Comparison of ENCODE assay signal across 19 cellular contexts in the genomic region with DNA sequence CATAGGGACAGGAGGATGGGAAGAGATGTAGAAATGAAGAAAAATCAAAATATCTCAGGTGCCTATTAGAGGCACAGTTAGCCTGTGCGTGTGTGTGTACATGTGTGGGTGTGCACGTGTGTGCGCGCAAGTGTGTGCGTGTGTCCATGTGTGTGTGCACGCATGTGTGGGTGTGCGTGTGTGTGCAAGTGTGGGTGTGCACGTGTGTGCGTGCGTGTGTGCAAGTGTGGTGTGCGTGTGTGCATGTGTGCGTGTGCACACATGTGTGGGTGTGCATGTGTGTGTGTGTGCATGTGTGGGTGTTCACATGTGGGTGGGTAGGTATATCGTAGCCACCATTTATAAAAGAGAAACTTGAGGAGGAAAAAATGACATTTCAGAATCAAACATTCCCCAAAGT. TPM values are rescaled to one million over a fixed set of nuclear protein-coding genes. Genes with fewer than 3 reads are reported as not detected.
DNase-seq lines count a peak whose midpoint lies in the region; ATAC-seq, FAIRE-seq and TF ChIP-seq lines count a peak whose summit lies in the region.
"Had no signal": no experiment of that assay in that cellular context is flagged by ENCODE, and none has a peak within 500 bp of the region (broad histone marks: within the 10 kb centered on the region; RNA-seq: fewer than 3 reads in every experiment).

No MANE protein-coding gene starts in this region.

- H3K36me3 Mint-ChIP-seq in nephron progenitor cell (ENCODE audit: low read depth): no peaks in the 10 kb centered on the region

- peak overlapping the region; percentile 94 for H3K27ac Mint-ChIP-seq in nephron progenitor cell
- H3K27ac Mint-ChIP-seq: CD4-positive, alpha-beta T cell had no signal

- no peak for TF ChIP-seq POLR2A in GM12891 (IDR thresholded peaks at IDR 0.05; ENCODE audit: low read depth, low read length)

- H3K4me1 Mint-ChIP-seq in nephron progenitor cell: no peaks in the 10 kb centered on the region

- intact Hi-C loops in left colon (cut with DNase I, micrococcal nuclease): no loop called here

- no peaks in the 10 kb centered on the region for H3K9me3 Mint-ChIP-seq in nephron progenitor cell
- H3K9me3 Mint-ChIP-seq: CD4-positive, alpha-beta T cell had no signal

- no peak for DNase-seq in GM12891 (ENCODE audit: insufficient read length, low spot score)
- DNase-seq in HTR-8/SVneo (ENCODE audit: insufficient read length, low spot score): no peak
- no peak for DNase-seq in nephron progenitor cell
- DNase-seq in urothelium cell line (ENCODE audit: low spot score): no peak
- DNase-seq in glomerular visceral epithelial cell (ENCODE audit: extremely low spot score): no peak
- DNase-seq in left colon: no peak
- DNase-seq: ACHN; CD4-positive, alpha-beta T cell; DMS153; DMS79; GDM1; GM23248; KG1 had no signal

- no peak overlapping the region for H3K4me3 Mint-ChIP-seq in nephron progenitor cell
- H3K4me3 Mint-ChIP-seq: CD4-positive, alpha-beta T cell had no signal

- ATAC-seq in HG03354 (IDR thresholded peaks at IDR 0.05; ENCODE audit: poor library complexity, severe bottlenecking, unreplicated experiment) (no peak), left colon (no peak)

- TF ChIP-seq CTCF in nephron progenitor cell (IDR thresholded peaks at IDR 0.05): no peak

- FAIRE-seq in GM12891 (lab: Jason Lieb, UNC) (peak; percentile 67), HTR-8/SVneo (lab: Jason Lieb, UNC) (peak; percentile 26), urothelium cell line (lab: Jason Lieb, UNC) (peak; percentile 100)
- FAIRE-seq: A204.1 had no signal

- peaks cover 13% of the 10 kb centered on the region for H3K27me3 Mint-ChIP-seq in nephron progenitor cell (ENCODE audit: low read depth, poor library complexity)

TF ChIP-seq in GM12891, 5 proteins besides CTCF, POLR2A, EP300 and RAD21:
- TF ChIP-seq POU2F2 (IDR thresholded peaks at IDR 0.05; ENCODE audit: low read depth, low read length) (0 out of 2 replicates have a peak, but pooled peaks have one; percentile 31), TAF1 (IDR thresholded peaks at IDR 0.05; ENCODE audit: low read depth, low read length) (no peak)

RNA-seq across cellular contexts. Expression of a gene that starts 9.4 kb away (rescaled TPM):
- polyA plus RNA-seq in GM12891 (2012; ENCODE audit: low read depth, missing spikeins): not detected
- under 1 TPM; 0.37 to 0.67 TPM for total RNA-seq in left colon
- total RNA-seq: CD4-positive, alpha-beta T cell; Daoy; GM23248; HT1080 had no signal
- polyA plus RNA-seq: GM23248 had no signal

RNA-seq across cellular contexts. Expression of a gene that starts 29.2 kb away (rescaled TPM):
- not detected for polyA plus RNA-seq in GM12891 (2012; ENCODE audit: low read depth, missing spikeins)
- 1 to 10 TPM in 1 of 2 donors, under 1 TPM in 1; 0.70 to 2.1 TPM for total RNA-seq in left colon
- total RNA-seq: CD4-positive, alpha-beta T cell; Daoy; GM23248; H4; HT1080 had no signal
- polyA plus RNA-seq: BJ, GM23248 had no signal
